Comparison of ENCODE assay signal across 1 cellular context in genomic region chr16:75043175-75043937, GRCh38.
A peak's percentile ranks its signal among the peaks of the same experiment; 100 is the strongest.
TF ChIP-seq lines count a peak whose summit lies in the region.

No MANE protein-coding gene starts in this region.

TF ChIP-seq in SK-N-SH, 30 proteins besides CTCF, POLR2A, EP300 and RAD21 (continued from another document):
- TF ChIP-seq PBX3 (IDR thresholded peaks at IDR 0.05): no peak
- TF ChIP-seq NFIC (IDR thresholded peaks at IDR 0.05; ENCODE audit: borderline replicate concordance): no peak
- no peak for TF ChIP-seq JUND (IDR thresholded peaks at IDR 0.05)
- peak; percentile 65 for TF ChIP-seq GATA2 (CRISPR knock-in tag; IDR thresholded peaks at IDR 0.05)
- TF ChIP-seq RCOR1 (IDR thresholded peaks at IDR 0.05; ENCODE audit: low read length): peak; percentile 59; the same call in 1 of the 2 replicates
- no peak for TF ChIP-seq SMC3 (IDR thresholded peaks at IDR 0.05; ENCODE audit: low read depth, low read length)
- no peak for TF ChIP-seq POLR2AphosphoS5 (IDR thresholded peaks at IDR 0.05; ENCODE audit: low read depth, low read length)
- TF ChIP-seq TEAD4 (IDR thresholded peaks at IDR 0.05; ENCODE audit: borderline replicate concordance, insufficient read depth): no peak
- no peak; the same call in 1 of the 2 replicates for TF ChIP-seq MXI1 (IDR thresholded peaks at IDR 0.05; ENCODE audit: low read depth, low read length)
- TF ChIP-seq GABPA (IDR thresholded peaks at IDR 0.05; ENCODE audit: low read depth): no peak
